8 cellular contexts compared by ENCODE assay signal in genomic region chrX:17689971-17690409, GRCh38. TPM values are rescaled to one million over a fixed set of nuclear protein-coding genes. Genes with fewer than 3 reads are reported as not detected.
DNase-seq lines count a peak whose midpoint lies in the region; ATAC-seq and TF ChIP-seq lines count a peak whose summit lies in the region.

No MANE protein-coding gene starts in this region.

- peak; percentile 85 to 92 for TF ChIP-seq RAD21 in liver (IDR thresholded peaks at IDR 0.05)

- 55% methylated on average over 4 of the region's 4 CpGs for WGBS in liver

- no peaks in the 10 kb centered on the region for H3K36me3 ChIP-seq in liver (ENCODE audit: control insufficient read depth in 4 of 4, insufficient read depth in 3 of 4, low read depth in 1 of 4, low read length in 3 of 4)

- TF ChIP-seq CTCF in choroid plexus epithelial cell (conservative IDR thresholded peaks at IDR 0.05; ENCODE audit: low read depth, low read length) (peak; percentile 65), liver (IDR thresholded peaks at IDR 0.05; ENCODE audit: low read depth, low read length, missing input control) (peak; percentile 67)

- H3K9ac ChIP-seq in liver (ENCODE audit: low read depth in 1 of 2, low read length in 2 of 2), result no peak overlapping the region

- H3K4me3 ChIP-seq in choroid plexus epithelial cell (ENCODE audit: low read depth, low read length), result no peak overlapping the region
- no peak overlapping the region for H3K4me3 ChIP-seq in liver (ENCODE audit: low read depth in 1 of 3, low read length in 3 of 3)

- no peaks in the 10 kb centered on the region for H3K27me3 ChIP-seq in liver (ENCODE audit: control insufficient read depth in 4 of 4, insufficient read depth in 4 of 4, low read length in 3 of 4)

- no peak overlapping the region for H3K27ac ChIP-seq in liver (ENCODE audit: low read depth in 1 of 2, low read length in 2 of 2)

- ATAC-seq in GM21576 (IDR thresholded peaks at IDR 0.05; ENCODE audit: unreplicated experiment), result peak; percentile 84

- H3K9me3 ChIP-seq in liver (ENCODE audit: control insufficient read depth in 4 of 4, low read length in 3 of 4), result no peaks in the 10 kb centered on the region

- no peaks in the 10 kb centered on the region for H3K4me1 ChIP-seq in liver (ENCODE audit: control insufficient read depth in 4 of 4, insufficient read depth in 4 of 4, low read length in 3 of 4)

- DNase-seq in EH (ENCODE audit: low read depth), result peak; percentile 78
- peak; percentile 51 for DNase-seq in NCI-H128 (lab: John Stamatoyannopoulos, UW; ENCODE audit: unreplicated experiment)
- DNase-seq in SKM-1 (lab: John Stamatoyannopoulos, UW; ENCODE audit: unreplicated experiment), result peak; percentile 22
- DNase-seq in choroid plexus epithelial cell (ENCODE audit: low read depth), result peak; percentile 81
- DNase-seq in superior temporal gyrus (ENCODE audit: extremely low spot score), result peak; percentile 89
- DNase-seq in GM19240 (ENCODE audit: insufficient read length, low spot score), result no peak

TF ChIP-seq in liver, 16 proteins besides CTCF, POLR2A, EP300 and RAD21:
- TF ChIP-seq JUND (IDR thresholded peaks at IDR 0.05), result no peak
- TF ChIP-seq, protein P1, sequence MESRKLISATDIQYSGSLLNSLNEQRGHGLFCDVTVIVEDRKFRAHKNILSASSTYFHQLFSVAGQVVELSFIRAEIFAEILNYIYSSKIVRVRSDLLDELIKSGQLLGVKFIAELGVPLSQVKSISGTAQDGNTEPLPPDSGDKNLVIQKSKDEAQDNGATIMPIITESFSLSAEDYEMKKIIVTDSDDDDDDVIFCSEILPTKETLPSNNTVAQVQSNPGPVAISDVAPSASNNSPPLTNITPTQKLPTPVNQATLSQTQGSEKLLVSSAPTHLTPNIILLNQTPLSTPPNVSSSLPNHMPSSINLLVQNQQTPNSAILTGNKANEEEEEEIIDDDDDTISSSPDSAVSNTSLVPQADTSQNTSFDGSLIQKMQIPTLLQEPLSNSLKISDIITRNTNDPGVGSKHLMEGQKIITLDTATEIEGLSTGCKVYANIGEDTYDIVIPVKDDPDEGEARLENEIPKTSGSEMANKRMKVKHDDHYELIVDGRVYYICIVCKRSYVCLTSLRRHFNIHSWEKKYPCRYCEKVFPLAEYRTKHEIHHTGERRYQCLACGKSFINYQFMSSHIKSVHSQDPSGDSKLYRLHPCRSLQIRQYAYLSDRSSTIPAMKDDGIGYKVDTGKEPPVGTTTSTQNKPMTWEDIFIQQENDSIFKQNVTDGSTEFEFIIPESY (IDR thresholded peaks at IDR 0.05), result no peak
- TF ChIP-seq NR2F2 (IDR thresholded peaks at IDR 0.05), result no peak
- no peak for TF ChIP-seq FOXA2 (IDR thresholded peaks at IDR 0.05)
- TF ChIP-seq ATF3 (IDR thresholded peaks at IDR 0.05), result no peak
- no peak for TF ChIP-seq EGR1 (IDR thresholded peaks at IDR 0.05; ENCODE audit: low read depth in 2 of 2)
- no peak for TF ChIP-seq HNF4G (IDR thresholded peaks at IDR 0.05)
- TF ChIP-seq RXRA (IDR thresholded peaks at IDR 0.05), result no peak
- TF ChIP-seq, protein P2, sequence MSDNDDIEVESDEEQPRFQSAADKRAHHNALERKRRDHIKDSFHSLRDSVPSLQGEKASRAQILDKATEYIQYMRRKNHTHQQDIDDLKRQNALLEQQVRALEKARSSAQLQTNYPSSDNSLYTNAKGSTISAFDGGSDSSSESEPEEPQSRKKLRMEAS (IDR thresholded peaks at IDR 0.05), result no peak
- TF ChIP-seq YY1 (IDR thresholded peaks at IDR 0.05), result no peak
- TF ChIP-seq TAF1 (conservative IDR thresholded peaks at IDR 0.05), result no peak
- no peak for TF ChIP-seq SP1 (IDR thresholded peaks at IDR 0.05)
- TF ChIP-seq GABPA (IDR thresholded peaks at IDR 0.05 in 1 of 2, conservative IDR thresholded peaks at IDR 0.05 in 1 of 2), result no peak
- no peak for TF ChIP-seq FOXA1 (IDR thresholded peaks at IDR 0.05)
- no peak for TF ChIP-seq HNF4A (conservative IDR thresholded peaks at IDR 0.05)
- no peak for TF ChIP-seq REST (IDR thresholded peaks at IDR 0.05)

RNA-seq across cellular contexts. Expression of gene SCML1, which starts 47.3 kb away (rescaled TPM):
- 10 to 100 TPM; 14.2 to 17.9 TPM for total RNA-seq in liver
- polyA plus RNA-seq in liver, result 10 to 100 TPM in 1 of 2 donors, 1 to 10 TPM in 1; 7.9 to 15.5 TPM
